ENCODE assay signal across 8 cellular contexts in genomic region chr3:71050521-71051258, GRCh38.
DNase-seq lines count a peak whose midpoint lies in the region; ATAC-seq lines count a peak whose summit lies in the region.

No MANE protein-coding gene starts in this region.

- no peak for ATAC-seq in GM18861 (IDR thresholded peaks at IDR 0.05; ENCODE audit: unreplicated experiment)
- ATAC-seq in HG02870 (IDR thresholded peaks at IDR 0.05; ENCODE audit: unreplicated experiment) = no peak

- H3K4me3 ChIP-seq in HAP-1 (no peak overlapping the region), esophagus (ENCODE audit: low read depth in 1 of 2, low read length in 2 of 2) (no peak overlapping the region)

- H3K36me3 ChIP-seq in HAP-1 (replicated peaks) (peaks cover under 1% of the 10 kb centered on the region; the same call in 1 of the 2 replicates), esophagus (ENCODE audit: control insufficient read depth in 2 of 2, insufficient read depth in 2 of 2, low read length in 1 of 2) (peaks cover 9 to 12% of the 10 kb centered on the region in 2 donors)

- DNase-seq in HAP-1 (ENCODE audit: low spot score in 2 of 2) (peak; percentile 76 to 93), T follicular helper cell (ENCODE audit: low read depth) (peak; percentile 33), retina (peak; percentile 71), NCI-H1694 treated with DMSO at 0.1 percent for 48 hours (lab: John Stamatoyannopoulos, UW) (no peak), G401 (ENCODE audit: low spot score) (no peak)

- peak overlapping the region; percentile 42 to 61 for H3K27ac ChIP-seq in esophagus (ENCODE audit: low read depth in 2 of 2, low read length in 1 of 2)

- in situ Hi-C loops in HAP-1 (cut with MboI; ENCODE audit: low sequenced_read_pairs) = no loop called here
- in situ Hi-C loops in G401 (cut with HindIII; ENCODE audit: low sequenced_read_pairs) = no loop called here

- H3K27me3 ChIP-seq in HAP-1 (ENCODE audit: low read depth) (no peaks in the 10 kb centered on the region), esophagus (ENCODE audit: control insufficient read depth in 1 of 2, insufficient read depth in 2 of 2, low read length in 2 of 2) (no peaks in the 10 kb centered on the region)

- WGBS in esophagus, 2 donors = 27 to 46% methylated on average over 6 of the region's 6 CpGs

- H3K4me1 ChIP-seq in HAP-1 = peaks cover 71% of the 10 kb centered on the region
- H3K4me1 ChIP-seq in esophagus (ENCODE audit: control insufficient read depth in 2 of 2, insufficient read depth in 2 of 2, low read length in 1 of 2) = peaks cover 5 to 8% of the 10 kb centered on the region in 2 donors

- H3K9me3 ChIP-seq in HAP-1 (no peaks in the 10 kb centered on the region), esophagus (ENCODE audit: control insufficient read depth in 2 of 2, insufficient read depth in 1 of 2, low read depth in 1 of 2, low read length in 1 of 2) (no peaks in the 10 kb centered on the region)

Comparison
In these comparisons a context has a peak if more than half of its experiments do, and no peak if none do; other contexts are left out.
1. DNase-seq: peak in HAP-1 (2 of 2), T follicular helper cell (single experiment) and retina (single experiment); none in NCI-H1694 treated with DMSO at 0.1 percent for 48 hours (single experiment) and G401 (single experiment).